Comparison of ENCODE assay signal across 8 cellular contexts in genomic region chr13:74062933-74063332, GRCh38.
A peak's percentile ranks its signal among the peaks of the same experiment; 100 is the strongest.
DNase-seq lines count a peak whose midpoint lies in the region; ATAC-seq lines count a peak whose summit lies in the region.

No MANE protein-coding gene starts in this region.

- H3K4me3 Mint-ChIP-seq in activated CD4-positive, alpha-beta memory T cell treated with anti-CD3 and anti-CD28 coated beads for 36 hours = peak overlapping the region; percentile 72

- peak overlapping the region; percentile 94 for H3K27ac Mint-ChIP-seq in activated CD4-positive, alpha-beta memory T cell treated with anti-CD3 and anti-CD28 coated beads for 36 hours

- DNase-seq in activated effector memory CD4-positive, alpha-beta T cell treated with anti-CD3 and anti-CD28 coated beads, Interleukin-2, amount 50 U/mL, for 16 hours = peak; percentile 74
- DNase-seq in activated effector memory CD4-positive, alpha-beta T cell treated with Interleukin-2 at 50 U/mL for 16 hours = no peak
- peak; percentile 75 for DNase-seq in activated CD4-positive, alpha-beta memory T cell treated with anti-CD3 and anti-CD28 coated beads for 36 hours
- DNase-seq in Right ventricle myocardium inferior (ENCODE audit: missing footprints) (peak; percentile 69), DMS114 treated with DMSO at 0.1 percent for 48 hours (lab: John Stamatoyannopoulos, UW; ENCODE audit: unreplicated experiment) (no peak), AML-193 (lab: John Stamatoyannopoulos, UW) (no peak)

- peaks cover 84% of the 10 kb centered on the region for H3K4me1 Mint-ChIP-seq in activated CD4-positive, alpha-beta memory T cell treated with anti-CD3 and anti-CD28 coated beads for 36 hours (ENCODE audit: low read depth)

- no peaks in the 10 kb centered on the region for H3K27me3 ChIP-seq in skeletal muscle satellite cell (ENCODE audit: control insufficient read depth, insufficient read depth, low read length)

- H3K4me2 ChIP-seq in skeletal muscle satellite cell (ENCODE audit: low read length) = peak overlapping the region; percentile 75

- H3K9ac ChIP-seq in skeletal muscle satellite cell (ENCODE audit: low read depth, low read length) = peak overlapping the region; percentile 48

- H3K36me3 ChIP-seq in skeletal muscle satellite cell (ENCODE audit: insufficient read depth, low read length) = no peaks in the 10 kb centered on the region

- peaks cover 49% of the 10 kb centered on the region for H3K4me1 ChIP-seq in skeletal muscle satellite cell (ENCODE audit: control insufficient read depth, insufficient read depth, low read length)

- peak; percentile 76 for ATAC-seq in HG03097 (IDR thresholded peaks at IDR 0.05; ENCODE audit: low FRiP score, unreplicated experiment)
- peak; percentile 95 for ATAC-seq in Right ventricle myocardium inferior

- POLR2A ChIA-PET in activated CD4-positive, alpha-beta memory T cell treated with anti-CD3 and anti-CD28 coated beads for 36 hours (lab: Charles Lee) = interaction anchor here (0.7 to 2.3 kb wide), 6 partner anchors 11 to 77 kb away, joined by 3 to 15 read pairs (median 4); partner anchors contain the start of gene KLF12

- intact Hi-C loops in activated CD4-positive, alpha-beta memory T cell treated with anti-CD3 and anti-CD28 coated beads for 36 hours (cut with micrococcal nuclease) = loop anchor here (1.0 to 10.0 kb wide), 13 partner anchors 14 to 1262 kb away; no protein-coding TSS in a partner anchor
- intact Hi-C loops in Right ventricle myocardium inferior (cut with DNase I) = no loop called here

- H3K9me3 Mint-ChIP-seq in activated CD4-positive, alpha-beta memory T cell treated with anti-CD3 and anti-CD28 coated beads for 36 hours = no peaks in the 10 kb centered on the region

- no peaks in the 10 kb centered on the region for H3K9me3 ChIP-seq in skeletal muscle satellite cell (replicated peaks; ENCODE audit: low read length)

- no peaks in the 10 kb centered on the region for H3K27me3 Mint-ChIP-seq in activated CD4-positive, alpha-beta memory T cell treated with anti-CD3 and anti-CD28 coated beads for 36 hours

- CTCF ChIA-PET in activated CD4-positive, alpha-beta memory T cell treated with anti-CD3 and anti-CD28 coated beads for 36 hours (lab: Charles Lee) = interaction anchor here (0.9 to 2.2 kb wide), 5 partner anchors 9 to 224 kb away, joined by 3 to 14 read pairs (median 3); no protein-coding TSS in a partner anchor

- H3K36me3 Mint-ChIP-seq in activated CD4-positive, alpha-beta memory T cell treated with anti-CD3 and anti-CD28 coated beads for 36 hours = peaks cover 11% of the 10 kb centered on the region

- H3K4me3 ChIP-seq in skeletal muscle satellite cell (ENCODE audit: low read length) = peak overlapping the region; percentile 40

Comparison
In these comparisons a context has a peak if more than half of its experiments do, and no peak if none do; other contexts are left out.
1. DNase-seq: peak in activated effector memory CD4-positive, alpha-beta T cell treated with anti-CD3 and anti-CD28 coated beads, Interleukin-2, amount 50 U/mL, for 16 hours (single experiment), activated CD4-positive, alpha-beta memory T cell treated with anti-CD3 and anti-CD28 coated beads for 36 hours (single experiment) and Right ventricle myocardium inferior (single experiment); none in activated effector memory CD4-positive, alpha-beta T cell treated with Interleukin-2 at 50 U/mL for 16 hours (single experiment), DMS114 treated with DMSO at 0.1 percent for 48 hours (single experiment) and AML-193 (0 of 2).